Comparison of ENCODE assay signal across 25 cellular contexts in genomic region chr4:38235338-38235737, GRCh38.
"Had no signal": no experiment of that assay in that cellular context is flagged by ENCODE, and none has a peak within 500 bp of the region (broad histone marks: within the 10 kb centered on the region; RNA-seq: fewer than 3 reads in every experiment).

No MANE protein-coding gene starts in this region.

- H3K4me3 ChIP-seq: colonic mucosa, esophagus squamous epithelium, heart right ventricle, left lung, mucosa of descending colon, prostate gland, right atrium auricular region, skin epidermis, spleen, suprapubic skin, thyroid gland had no signal

- H3K27ac ChIP-seq: colonic mucosa, heart right ventricle, left lung, prostate gland, right atrium auricular region, skin epidermis, spleen, suprapubic skin, thyroid gland had no signal

- H3K9me3 ChIP-seq: colonic mucosa, esophagus squamous epithelium, left lung, mucosa of descending colon, prostate gland, right atrium auricular region, spleen, suprapubic skin, thyroid gland had no signal

- DNase-seq: colonic mucosa; dermis blood vessel endothelial cell; effector memory CD4-positive, alpha-beta T cell; esophagus squamous epithelium; foreskin melanocyte; glutamatergic neuron; heart right ventricle; hippocampal formation; left cardiac atrium; left lung; mesenchymal stem cell; mucosa of descending colon; naive thymus-derived CD8-positive, alpha-beta T cell; nephron progenitor cell; nucleus accumbens; spleen; stimulated activated CD4-positive, alpha-beta T cell treated with anti-CD3 and anti-CD28 coated beads, Interleukin-15, amount 100 ng/mL, for 24 hours; stimulated activated CD4-positive, alpha-beta T cell treated with anti-CD3 and anti-CD28 coated beads, Interleukin-2, amount 100 ng/mL, for 48 hours; stimulated activated naive B cell treated with anti-CD40 and anti-IgM and Interleukin-4, amounts not matched to agents 10 μg/mL and 1 μg/mL and 100 μg/mL, for 72 hours; thyroid gland; trophoblast cell had no signal

- H3K36me3 ChIP-seq: colonic mucosa, esophagus squamous epithelium, heart right ventricle, left lung, prostate gland, right atrium auricular region, spleen, suprapubic skin, thyroid gland had no signal

- H3K4me1 ChIP-seq: right atrium auricular region had no signal

- H3K27me3 ChIP-seq: colonic mucosa, esophagus squamous epithelium, heart right ventricle, left lung, right atrium auricular region, spleen, suprapubic skin, thyroid gland had no signal
